8 cellular contexts compared by ENCODE assay signal in genomic region chr2:110858135-110858737, GRCh38.
A peak's percentile ranks its signal among the peaks of the same experiment; 100 is the strongest.
DNase-seq lines count a peak whose midpoint lies in the region; ATAC-seq and TF ChIP-seq lines count a peak whose summit lies in the region.

No MANE protein-coding gene starts in this region.

- H3K9me3 Mint-ChIP-seq in immature natural killer cell, result no peaks in the 10 kb centered on the region

- intact Hi-C loops in upper lobe of right lung (cut with DNase I), result no loop called here

- no peaks in the 10 kb centered on the region for H3K27me3 ChIP-seq in upper lobe of right lung

- no peak overlapping the region for H3K27ac ChIP-seq in upper lobe of right lung

- H3K27me3 Mint-ChIP-seq in immature natural killer cell (ENCODE audit: low read depth in 3 of 3), result peaks cover 2 to 18% (median 9%) of the 10 kb centered on the region in 3 donors

- DNase-seq in activated CD4-positive, alpha-beta T cell treated with anti-CD3 and anti-CD28 coated beads, Interleukin-2, amount 50 U/mL, for 1 hour, result peak; percentile 40
- peak; percentile 68 to 80 (median 72) for DNase-seq in immature natural killer cell
- DNase-seq in upper lobe of right lung, result no peak
- DNase-seq in HUDEP-2 (lab: John Stamatoyannopoulos, UW; ENCODE audit: unreplicated experiment in 76 of 76), result no peak
- DNase-seq in kidney tubule cell (ENCODE audit: low spot score), result no peak
- DNase-seq in SIG-M5 (lab: John Stamatoyannopoulos, UW), result no peak

- peak overlapping the region; percentile 24 to 80 (median 66) for H3K27ac Mint-ChIP-seq in immature natural killer cell

- H3K4me3 Mint-ChIP-seq in immature natural killer cell, result peak overlapping the region; percentile 0 to 74 (median 19)

- H3K4me1 Mint-ChIP-seq in immature natural killer cell, result peaks cover 54 to 71% of the 10 kb centered on the region in 2 donors

- H3K36me3 Mint-ChIP-seq in immature natural killer cell, result no peaks in the 10 kb centered on the region

- no peaks in the 10 kb centered on the region for H3K36me3 ChIP-seq in upper lobe of right lung

- no peaks in the 10 kb centered on the region for H3K4me1 ChIP-seq in upper lobe of right lung

- peak; percentile 88 for ATAC-seq in GM19397 (IDR thresholded peaks at IDR 0.05; ENCODE audit: unreplicated experiment)
- peak; percentile 88 for ATAC-seq in HG03342 (IDR thresholded peaks at IDR 0.05; ENCODE audit: unreplicated experiment)
- peak; percentile 48 for ATAC-seq in upper lobe of right lung

- no peaks in the 10 kb centered on the region for H3K9me3 ChIP-seq in upper lobe of right lung

- no peak overlapping the region for H3K4me3 ChIP-seq in upper lobe of right lung

- no peak for TF ChIP-seq CTCF in upper lobe of right lung (IDR thresholded peaks at IDR 0.05)

Comparison
In these comparisons a context has a peak if more than half of its experiments do, and no peak if none do; other contexts are left out.
1. DNase-seq: peak in activated CD4-positive, alpha-beta T cell treated with anti-CD3 and anti-CD28 coated beads, Interleukin-2, amount 50 U/mL, for 1 hour (single experiment) and immature natural killer cell (3 of 3); none in upper lobe of right lung (single experiment), HUDEP-2 (0 of 76), kidney tubule cell (single experiment) and SIG-M5 (single experiment).
2. Peak in every context shown above with its lines, with median percentiles within 50 percentile points of each other: ATAC-seq.